10 cellular contexts compared by ENCODE assay signal in genomic region chr2:163471947-163472346, GRCh38.
A peak's percentile ranks its signal among the peaks of the same experiment; 100 is the strongest.
DNase-seq lines count a peak whose midpoint lies in the region; ATAC-seq and TF ChIP-seq lines count a peak whose summit lies in the region.
"Had no signal": no experiment of that assay in that cellular context is flagged by ENCODE, and none has a peak within 500 bp of the region (broad histone marks: within the 10 kb centered on the region; RNA-seq: fewer than 3 reads in every experiment).

No MANE protein-coding gene starts in this region.

- H3K27ac Mint-ChIP-seq in CD4-positive, alpha-beta memory T cell, result no peak overlapping the region

- no peaks in the 10 kb centered on the region for H3K4me1 ChIP-seq in CD4-positive, alpha-beta memory T cell (ENCODE audit: insufficient read depth, low read length)
- H3K4me1 ChIP-seq: Caco-2 had no signal

- no peak overlapping the region for H3K27ac ChIP-seq in CD4-positive, alpha-beta memory T cell (ENCODE audit: low read depth, low read length)
- H3K27ac ChIP-seq: HL-60 had no signal

- intact Hi-C loops in left cardiac atrium (cut with DNase I), result loop anchor here in 1 of 2 donors (10.0 kb wide), 2 partner anchors 133 to 263 kb away; partner anchors contain the start of gene FIGN
- intact Hi-C loops in CD4-positive, alpha-beta memory T cell (cut with micrococcal nuclease), result no loop called here

- H3K9me3 Mint-ChIP-seq in CD4-positive, alpha-beta memory T cell, result peaks cover 0 to 12% (median 2%) of the 10 kb centered on the region in 8 donors

- no peaks in the 10 kb centered on the region for H3K4me1 Mint-ChIP-seq in CD4-positive, alpha-beta memory T cell

- ATAC-seq in SK-N-SH treated with all-trans-retinoic acid at 6 μM for 48 hours (peak; percentile 77), left cardiac atrium (peak; percentile 53 to 57), GM21381 (IDR thresholded peaks at IDR 0.05; ENCODE audit: unreplicated experiment) (no peak), HG03135 (IDR thresholded peaks at IDR 0.05; ENCODE audit: unreplicated experiment) (no peak)

- H3K27me3 ChIP-seq in CD4-positive, alpha-beta memory T cell (ENCODE audit: insufficient read depth, low read length), result no peaks in the 10 kb centered on the region

- CTCF ChIA-PET in HEK293T (lab: Yijun Ruan, JAX), result interaction anchor here (0.6 kb wide), 1 partner anchor 7 kb away, joined by 3 read pairs; no protein-coding TSS in a partner anchor
- CTCF ChIA-PET in CD4-positive, alpha-beta memory T cell (lab: Charles Lee; ENCODE audit: partially characterized antibody), result no interaction called here

- H3K4me3 Mint-ChIP-seq in CD4-positive, alpha-beta memory T cell, result no peak overlapping the region

- no peak overlapping the region for H3K4me3 ChIP-seq in CD4-positive, alpha-beta memory T cell (ENCODE audit: low read length in 2 of 2)

- H3K36me3 Mint-ChIP-seq in CD4-positive, alpha-beta memory T cell, result no peaks in the 10 kb centered on the region

- POLR2A ChIA-PET in HEK293T (lab: Yijun Ruan, JAX), result no interaction called here
- POLR2A ChIA-PET in CD4-positive, alpha-beta memory T cell (lab: Charles Lee; ENCODE audit: partially characterized antibody), result no interaction called here

- no peaks in the 10 kb centered on the region for H3K36me3 ChIP-seq in CD4-positive, alpha-beta memory T cell (ENCODE audit: insufficient read depth, low read length)

- DNase-seq in A172 (ENCODE audit: low spot score), result peak; percentile 8
- DNase-seq in HEK293T (ENCODE audit: extremely low spot score), result peak; percentile 15
- no peak for DNase-seq in left cardiac atrium
- no peak for DNase-seq in CD4-positive, alpha-beta memory T cell
- DNase-seq in retina, result no peak

- no peaks in the 10 kb centered on the region for H3K9me3 ChIP-seq in CD4-positive, alpha-beta memory T cell (ENCODE audit: control insufficient read depth in 1 of 2, low read length in 2 of 2)
- H3K9me3 ChIP-seq: Caco-2 had no signal

- no peaks in the 10 kb centered on the region for H3K27me3 Mint-ChIP-seq in CD4-positive, alpha-beta memory T cell

TF ChIP-seq in HEK293T, 16 proteins besides CTCF, POLR2A, EP300 and RAD21:
- no peak for TF ChIP-seq FOXM1 (IDR thresholded peaks at IDR 0.05; ENCODE audit: borderline replicate concordance)

TF ChIP-seq in SK-N-SH treated with all-trans-retinoic acid at 6 μM for 48 hours, 23 proteins besides CTCF, POLR2A, EP300 and RAD21:
- TF ChIP-seq ZNF565 (CRISPR knock-in tag; conservative IDR thresholded peaks at IDR 0.05; ENCODE audit: low read depth) (no peak), PATZ1 (CRISPR knock-in tag; IDR thresholded peaks at IDR 0.05; ENCODE audit: borderline replicate concordance) (no peak), OSR1 (CRISPR knock-in tag; IDR thresholded peaks at IDR 0.05) (no peak), GLIS3 (CRISPR knock-in tag; IDR thresholded peaks at IDR 0.05) (no peak), PPARA (CRISPR knock-in tag; IDR thresholded peaks at IDR 0.05; ENCODE audit: borderline replicate concordance) (no peak), BACH2 (CRISPR knock-in tag; IDR thresholded peaks at IDR 0.05; ENCODE audit: borderline replicate concordance) (no peak), TOX (CRISPR knock-in tag; IDR thresholded peaks at IDR 0.05; ENCODE audit: borderline replicate concordance) (no peak), CSRNP3 (CRISPR knock-in tag; IDR thresholded peaks at IDR 0.05) (no peak), ZC3H10 (CRISPR knock-in tag; IDR thresholded peaks at IDR 0.05) (no peak), TCF4 (CRISPR knock-in tag; IDR thresholded peaks at IDR 0.05; ENCODE audit: borderline replicate concordance) (no peak), CSDC2 (CRISPR knock-in tag; IDR thresholded peaks at IDR 0.05) (no peak), ZFP30 (CRISPR knock-in tag; IDR thresholded peaks at IDR 0.05) (no peak), ESRRG (CRISPR knock-in tag; IDR thresholded peaks at IDR 0.05) (no peak)
- TF ChIP-seq, protein P1, sequence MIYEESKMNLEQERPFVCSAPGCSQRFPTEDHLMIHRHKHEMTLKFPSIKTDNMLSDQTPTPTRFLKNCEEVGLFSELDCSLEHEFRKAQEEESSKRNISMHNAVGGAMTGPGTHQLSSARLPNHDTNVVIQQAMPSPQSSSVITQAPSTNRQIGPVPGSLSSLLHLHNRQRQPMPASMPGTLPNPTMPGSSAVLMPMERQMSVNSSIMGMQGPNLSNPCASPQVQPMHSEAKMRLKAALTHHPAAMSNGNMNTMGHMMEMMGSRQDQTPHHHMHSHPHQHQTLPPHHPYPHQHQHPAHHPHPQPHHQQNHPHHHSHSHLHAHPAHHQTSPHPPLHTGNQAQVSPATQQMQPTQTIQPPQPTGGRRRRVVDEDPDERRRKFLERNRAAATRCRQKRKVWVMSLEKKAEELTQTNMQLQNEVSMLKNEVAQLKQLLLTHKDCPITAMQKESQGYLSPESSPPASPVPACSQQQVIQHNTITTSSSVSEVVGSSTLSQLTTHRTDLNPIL (CRISPR knock-in tag; IDR thresholded peaks at IDR 0.05; ENCODE audit: low read depth), result no peak

Comparison
In these comparisons a context has a peak if more than half of its experiments do, and no peak if none do; other contexts are left out.
1. DNase-seq: peak in A172 (single experiment) and HEK293T (single experiment); none in left cardiac atrium (single experiment), CD4-positive, alpha-beta memory T cell (0 of 5) and retina (single experiment).
2. ATAC-seq: peak in SK-N-SH treated with all-trans-retinoic acid at 6 μM for 48 hours (single experiment) and left cardiac atrium (2 of 2); none in GM21381 (single experiment) and HG03135 (single experiment).